ENCODE assay signal across 6 cellular contexts in genomic region chr1:16525769-16526168, GRCh38. TPM values are rescaled to one million over a fixed set of nuclear protein-coding genes. Genes with fewer than 3 reads are reported as not detected.
"Had no signal": no experiment of that assay in that cellular context is flagged by ENCODE, and none has a peak within 500 bp of the region (broad histone marks: within the 10 kb centered on the region; RNA-seq: fewer than 3 reads in every experiment).

No MANE protein-coding gene starts in this region.

RNA-seq across cellular contexts. Expression of gene RNU1-1, which starts 11.7 kb away (rescaled TPM):
- total RNA-seq: right atrium auricular region had no signal
- polyA plus RNA-seq: heart right ventricle, hepatocyte, psoas muscle, thymus, urinary bladder had no signal
